Comparison of ENCODE assay signal across 8 cellular contexts in genomic region chr16:23149993-23150364, GRCh38. TPM values are rescaled to one million over a fixed set of nuclear protein-coding genes. Genes with fewer than 3 reads are reported as not detected.
DNase-seq lines count a peak whose midpoint lies in the region; ATAC-seq and TF ChIP-seq lines count a peak whose summit lies in the region.

No MANE protein-coding gene starts in this region.

- H3K9ac ChIP-seq in SK-N-SH (no peak overlapping the region; the same call in 1 of the 2 replicates), iPS-20b (ENCODE audit: low read depth, low read length) (peak overlapping the region; percentile 70; the same call in 1 of the 2 replicates)

- peak overlapping the region; percentile 68 to 88 for H3K27ac Mint-ChIP-seq in activated naive CD4-positive, alpha-beta T cell treated with anti-CD3 and anti-CD28 coated beads, Interleukin-2, amount 50 U/mL, for 72 hours

- no peak for TF ChIP-seq RAD21 in SK-N-SH (IDR thresholded peaks at IDR 0.05; ENCODE audit: low read length)

- intact Hi-C loops in stomach (cut with DNase I; ENCODE audit: low total_unique reads): no loop called here

- H3K9me3 ChIP-seq in SK-N-SH (no peaks in the 10 kb centered on the region), iPS-20b (ENCODE audit: insufficient read depth, low read depth, low read length) (no peaks in the 10 kb centered on the region), stomach (no peaks in the 10 kb centered on the region)

- peaks cover 21% of the 10 kb centered on the region for H4K20me1 ChIP-seq in SK-N-SH (ENCODE audit: insufficient read depth)

- no peaks in the 10 kb centered on the region for H3K27me3 ChIP-seq in SK-N-SH (ENCODE audit: insufficient read depth)
- peaks cover 19% of the 10 kb centered on the region for H3K27me3 ChIP-seq in iPS-20b (ENCODE audit: insufficient read depth, low read length)
- no peaks in the 10 kb centered on the region for H3K27me3 ChIP-seq in stomach

- CTCF ChIA-PET in SK-N-SH (lab: Yijun Ruan, JAX): interaction anchor here (1.3 kb wide), 1 partner anchor 19 kb away, joined by 3 read pairs; no protein-coding TSS in a partner anchor

- ATAC-seq in SK-N-SH treated with all-trans-retinoic acid at 6 μM for 48 hours: no peak
- no peak for ATAC-seq in activated naive CD4-positive, alpha-beta T cell treated with anti-CD3 and anti-CD28 coated beads, Interleukin-2, amount 50 U/mL, for 72 hours
- no peak for ATAC-seq in GM18873 (IDR thresholded peaks at IDR 0.05; ENCODE audit: low FRiP score, unreplicated experiment)

- POLR2A ChIA-PET in SK-N-SH (lab: Yijun Ruan, JAX): interaction anchor here (0.6 to 1.7 kb wide), 2 partner anchors 63 to 67 kb away, joined by 3 to 6 read pairs; no protein-coding TSS in a partner anchor

- H3F3A ChIP-seq in SK-N-SH (replicated peaks; ENCODE audit: insufficient read depth): peaks cover 4% of the 10 kb centered on the region

- peak overlapping the region; percentile 77 for H2AFZ ChIP-seq in SK-N-SH (ENCODE audit: low read depth)

- TF ChIP-seq EP300 in SK-N-SH (IDR thresholded peaks at IDR 0.05; ENCODE audit: borderline replicate concordance in 1 of 2, low read depth in 1 of 2, low read length in 1 of 2) (no peak), stomach (IDR thresholded peaks at IDR 0.05) (no peak)

- H3K9me2 ChIP-seq in SK-N-SH: no peaks in the 10 kb centered on the region

- WGBS in SK-N-SH (ENCODE audit: low lambda C conversion rate): 60% methylated on average over 4 of the region's 4 CpGs
- 35 to 41% (median 37%) methylated on average over 4 of the region's 4 CpGs for WGBS in stomach, 5 donors

- no peak for TF ChIP-seq POLR2A in stomach (IDR thresholded peaks at IDR 0.05)

- TF ChIP-seq CTCF in SK-N-SH (IDR thresholded peaks at IDR 0.05): no peak
- no peak for TF ChIP-seq CTCF in stomach (IDR thresholded peaks at IDR 0.05)

- peak overlapping the region; percentile 67 to 78 for H3K4me3 ChIP-seq in SK-N-SH (ENCODE audit: low read depth in 2 of 2, low read length in 1 of 2)
- peak overlapping the region; percentile 87 for H3K4me3 ChIP-seq in iPS-20b (ENCODE audit: low read length)
- H3K4me3 ChIP-seq in stomach: peak overlapping the region; percentile 70 to 88 (median 80)

- peak overlapping the region in 1 of 2 experiments; percentile 58; a peak in 2 of 4 replicates for H3K27ac ChIP-seq in SK-N-SH (ENCODE audit: low read depth in 2 of 2, low read length in 1 of 2)
- H3K27ac ChIP-seq in iPS-20b (ENCODE audit: low read length): no peak overlapping the region
- peak overlapping the region in 3 of 5 donors; percentile 44 to 94 (median 90) for H3K27ac ChIP-seq in stomach

- H3K36me3 ChIP-seq in SK-N-SH (replicated peaks in 1 of 2; ENCODE audit: control insufficient read depth in 1 of 2, insufficient read depth in 2 of 2, low read length in 1 of 2) (no peaks in the 10 kb centered on the region), iPS-20b (ENCODE audit: insufficient read depth, low read depth, low read length) (no peaks in the 10 kb centered on the region), stomach (no peaks in the 10 kb centered on the region)

- H3K79me2 ChIP-seq in SK-N-SH (ENCODE audit: insufficient read depth): peaks cover 36% of the 10 kb centered on the region

- peaks cover 7 to 8% of the 10 kb centered on the region in 2 donors for H3K36me3 Mint-ChIP-seq in activated naive CD4-positive, alpha-beta T cell treated with anti-CD3 and anti-CD28 coated beads, Interleukin-2, amount 50 U/mL, for 72 hours

- H3K4me2 ChIP-seq in SK-N-SH: peak overlapping the region; percentile 79

- H3K4me1 ChIP-seq in SK-N-SH (ENCODE audit: control insufficient read depth in 1 of 2, insufficient read depth in 2 of 2, low read depth in 1 of 2, low read length in 1 of 2) (peaks cover 10% of the 10 kb centered on the region in 2 experiments; a peak in 3 of 4 replicates), iPS-20b (ENCODE audit: insufficient read depth, low read length) (peaks cover 10% of the 10 kb centered on the region), stomach (peaks cover 13 to 40% (median 27%) of the 10 kb centered on the region in 4 donors)

- no peaks in the 10 kb centered on the region for H3K9me3 Mint-ChIP-seq in activated naive CD4-positive, alpha-beta T cell treated with anti-CD3 and anti-CD28 coated beads, Interleukin-2, amount 50 U/mL, for 72 hours

- DNase-seq in SK-N-SH (no peak), stomach (no peak), middle frontal gyrus (ENCODE audit: extremely low spot score, low spot score) (no peak), Ammon's horn (ENCODE audit: low spot score) (no peak)
- no peak for DNase-seq in activated naive CD4-positive, alpha-beta T cell treated with anti-CD3 and anti-CD28 coated beads, Interleukin-2, amount 50 U/mL, for 72 hours (ENCODE audit: low spot score in 2 of 2)

TF ChIP-seq in SK-N-SH, 30 proteins besides CTCF, POLR2A, EP300 and RAD21:
- TF ChIP-seq YY1 (IDR thresholded peaks at IDR 0.05; ENCODE audit: low read depth) (no peak), MEF2A (IDR thresholded peaks at IDR 0.05; ENCODE audit: borderline replicate concordance, low read depth) (no peak), RCOR1 (IDR thresholded peaks at IDR 0.05; ENCODE audit: low read length) (no peak), NFIC (IDR thresholded peaks at IDR 0.05; ENCODE audit: borderline replicate concordance) (no peak), IRF3 (IDR thresholded peaks at IDR 0.05; ENCODE audit: low read depth, low read length) (no peak)
TF ChIP-seq in SK-N-SH: peak in this region for 0.

TF ChIP-seq in SK-N-SH treated with all-trans-retinoic acid at 6 μM for 48 hours, 23 proteins besides CTCF, POLR2A, EP300 and RAD21 (continues in another document):
- TF ChIP-seq SNAI2 (CRISPR knock-in tag; IDR thresholded peaks at IDR 0.05) (no peak), BACH2 (CRISPR knock-in tag; IDR thresholded peaks at IDR 0.05; ENCODE audit: borderline replicate concordance) (no peak), PPARA (CRISPR knock-in tag; IDR thresholded peaks at IDR 0.05; ENCODE audit: borderline replicate concordance) (no peak), ZNF8 (CRISPR knock-in tag; IDR thresholded peaks at IDR 0.05) (no peak), ZNF70 (CRISPR knock-in tag; IDR thresholded peaks at IDR 0.05) (no peak), PATZ1 (CRISPR knock-in tag; IDR thresholded peaks at IDR 0.05; ENCODE audit: borderline replicate concordance) (no peak), GLIS3 (CRISPR knock-in tag; IDR thresholded peaks at IDR 0.05) (no peak), RARB (CRISPR knock-in tag; IDR thresholded peaks at IDR 0.05) (no peak), POU6F1 (CRISPR knock-in tag; IDR thresholded peaks at IDR 0.05; ENCODE audit: borderline replicate concordance, low read depth) (no peak), TCF4 (CRISPR knock-in tag; IDR thresholded peaks at IDR 0.05; ENCODE audit: borderline replicate concordance) (no peak), ZNF565 (CRISPR knock-in tag; conservative IDR thresholded peaks at IDR 0.05; ENCODE audit: low read depth) (no peak), ZFP30 (CRISPR knock-in tag; IDR thresholded peaks at IDR 0.05) (no peak)

RNA-seq across cellular contexts. Expression of gene USP31, which starts 0.7 kb away (rescaled TPM):
- polyA plus RNA-seq in SK-N-SH (2012; rRNA removed) (2.8 and 3.2 TPM in 2 replicates), stomach (1 to 10 TPM; 1.7 to 2.8 (median 2.5) TPM)
- 2.1 and 2.5 TPM in 2 replicates for polyA plus RNA-seq in SK-N-SH (2012; cell fraction: cytosol; rRNA removed)
- polyA plus RNA-seq in SK-N-SH (2012; cell fraction: nucleus; rRNA removed): 8.2 and 11.0 TPM in 2 replicates
- 1 to 10 TPM; 4.6 to 9.0 TPM for total RNA-seq in activated naive CD4-positive, alpha-beta T cell treated with anti-CD3 and anti-CD28 coated beads, Interleukin-2, amount 50 U/mL, for 72 hours
- 10 to 100 TPM in 2 of 5 donors, 1 to 10 TPM in 3; 3.5 to 18.5 (median 9.9) TPM for total RNA-seq in stomach

RNA-seq across cellular contexts. Expression of gene SCNN1G, which starts 32.6 kb away (rescaled TPM):
- polyA plus RNA-seq in SK-N-SH (2012; rRNA removed): not detected in 2 replicates
- not detected in 2 replicates for polyA plus RNA-seq in SK-N-SH (2012; cell fraction: cytosol; rRNA removed)
- not detected in 2 replicates for polyA plus RNA-seq in SK-N-SH (2012; cell fraction: nucleus; rRNA removed)
- total RNA-seq in activated naive CD4-positive, alpha-beta T cell treated with anti-CD3 and anti-CD28 coated beads, Interleukin-2, amount 50 U/mL, for 72 hours: not detected
- 10 to 100 TPM in 3 of 5 donors, 1 to 10 TPM in 2; 3.2 to 20.4 (median 11.3) TPM for total RNA-seq in stomach
- 1 to 10 TPM; 3.0 to 8.4 (median 3.9) TPM for polyA plus RNA-seq in stomach

Comparison
In these comparisons a context has a peak if more than half of its experiments do, and no peak if none do; other contexts are left out.
1. RNA of gene SCNN1G, which starts 32.6 kb away (total RNA-seq): 3.2 to 20.4 TPM in stomach; not detected in activated naive CD4-positive, alpha-beta T cell treated with anti-CD3 and anti-CD28 coated beads, Interleukin-2, amount 50 U/mL, for 72 hours; every median in the first group is over 4 times any median in the second.
2. Peak in every context shown above with its lines, with median percentiles within 50 percentile points of each other: H3K4me3 ChIP-seq.